ENCODE assay signal across 8 cellular contexts in the genomic region with DNA sequence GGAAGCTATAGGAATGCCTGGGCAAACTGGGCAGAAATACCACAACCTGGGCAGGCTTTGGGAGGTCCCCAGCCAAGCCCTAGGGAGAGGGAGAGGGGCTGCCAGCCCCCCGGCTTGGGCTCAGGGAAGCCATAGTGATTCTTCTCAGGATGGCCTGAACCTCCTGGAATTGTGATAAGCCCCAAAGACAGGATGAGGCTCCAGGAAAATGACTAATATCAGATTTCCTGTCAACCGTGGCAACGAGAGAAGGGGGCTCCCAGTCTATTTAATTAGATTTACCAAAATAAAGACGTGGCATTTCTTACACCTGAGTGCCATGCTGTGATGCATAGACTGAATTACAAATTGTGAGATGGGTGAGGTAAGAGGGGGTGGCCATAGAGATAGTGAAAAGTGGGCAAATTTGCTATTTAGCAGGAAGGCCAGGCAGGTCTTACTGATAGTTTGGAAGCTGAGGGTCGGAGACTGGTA. TPM values are rescaled to one million over a fixed set of nuclear protein-coding genes. Genes with fewer than 3 reads are reported as not detected.
DNase-seq lines count a peak whose midpoint lies in the region; ATAC-seq, FAIRE-seq and TF ChIP-seq lines count a peak whose summit lies in the region.

No MANE protein-coding gene starts in this region.

- peak overlapping the region; percentile 85 to 88 for H3K4me3 Mint-ChIP-seq in effector memory CD8-positive, alpha-beta T cell
- H3K4me3 Mint-ChIP-seq in natural killer cell treated with Interleukin-12 subunit alpha and Interleukin-12 subunit beta and Interleukin-15 and Interleukin-18, amount 100 ng/mL, for 72 hours, result peak overlapping the region; percentile 84

- TF ChIP-seq CTCF in AG10803 (conservative IDR thresholded peaks at IDR 0.05; ENCODE audit: low read length), result no peak

- peaks cover 0 to 17% of the 10 kb centered on the region in 2 donors for H3K27me3 Mint-ChIP-seq in effector memory CD8-positive, alpha-beta T cell
- peaks cover 4 to 7% of the 10 kb centered on the region in 2 donors for H3K27me3 Mint-ChIP-seq in natural killer cell treated with Interleukin-12 subunit alpha and Interleukin-12 subunit beta and Interleukin-15 and Interleukin-18, amount 100 ng/mL, for 72 hours

- no peaks in the 10 kb centered on the region for H3K36me3 Mint-ChIP-seq in effector memory CD8-positive, alpha-beta T cell (ENCODE audit: insufficient read depth)
- no peaks in the 10 kb centered on the region for H3K36me3 Mint-ChIP-seq in natural killer cell treated with Interleukin-12 subunit alpha and Interleukin-12 subunit beta and Interleukin-15 and Interleukin-18, amount 100 ng/mL, for 72 hours

- H3K9me3 ChIP-seq in MG63, result no peaks in the 10 kb centered on the region

- H3K36me3 ChIP-seq in MG63, result peaks cover under 1% of the 10 kb centered on the region

- DNase-seq in AG10803 (ENCODE audit: low read depth) (no peak), MG63 (no peak), RCC 7860 (ENCODE audit: low spot score) (no peak), COLO829 (ENCODE audit: low spot score) (no peak)
- DNase-seq in effector memory CD8-positive, alpha-beta T cell, result no peak
- DNase-seq in natural killer cell treated with Interleukin-12 subunit alpha and Interleukin-12 subunit beta and Interleukin-15 and Interleukin-18, amount 100 ng/mL, for 72 hours (ENCODE audit: low spot score), result no peak

- H3K4me1 Mint-ChIP-seq in effector memory CD8-positive, alpha-beta T cell (ENCODE audit: low read depth in 2 of 2), result peaks cover 13 to 15% of the 10 kb centered on the region in 2 donors
- peaks cover 13 to 14% of the 10 kb centered on the region in 2 donors for H3K4me1 Mint-ChIP-seq in natural killer cell treated with Interleukin-12 subunit alpha and Interleukin-12 subunit beta and Interleukin-15 and Interleukin-18, amount 100 ng/mL, for 72 hours (ENCODE audit: low read depth in 2 of 2)

- peak overlapping the region; percentile 67 to 79 for H3K27ac Mint-ChIP-seq in effector memory CD8-positive, alpha-beta T cell
- peak overlapping the region; percentile 79 to 90 for H3K27ac Mint-ChIP-seq in natural killer cell treated with Interleukin-12 subunit alpha and Interleukin-12 subunit beta and Interleukin-15 and Interleukin-18, amount 100 ng/mL, for 72 hours

- FAIRE-seq in RCC 7860 (lab: Jason Lieb, UNC), result no peak

- H3K4me3 ChIP-seq in AG10803 (ENCODE audit: low read length) (peak overlapping the region; percentile 63), MG63 (peak overlapping the region; percentile 82)

- H3K9me3 Mint-ChIP-seq in effector memory CD8-positive, alpha-beta T cell, result no peaks in the 10 kb centered on the region
- no peaks in the 10 kb centered on the region for H3K9me3 Mint-ChIP-seq in natural killer cell treated with Interleukin-12 subunit alpha and Interleukin-12 subunit beta and Interleukin-15 and Interleukin-18, amount 100 ng/mL, for 72 hours

- no peaks in the 10 kb centered on the region for H3K27me3 ChIP-seq in MG63

- peak; percentile 14 for ATAC-seq in effector memory CD8-positive, alpha-beta T cell (replicated peaks)
- peak; percentile 3 to 34 for ATAC-seq in natural killer cell treated with Interleukin-12 subunit alpha and Interleukin-12 subunit beta and Interleukin-15 and Interleukin-18, amount 100 ng/mL, for 72 hours
- no peak for ATAC-seq in GM21717 (IDR thresholded peaks at IDR 0.05; ENCODE audit: unreplicated experiment)
- no peak for ATAC-seq in HG02571 (IDR thresholded peaks at IDR 0.05; ENCODE audit: unreplicated experiment)

RNA-seq across cellular contexts. Expression of a gene that starts 20.4 kb away (rescaled TPM):
- 1,157 and 1,275 TPM in 2 replicates for total RNA-seq in MG63 (2014; rRNA removed; shearing (Covaris generic); ENCODE audit: low replicate concordance)
- 1 to 10 TPM; 4.4 to 6.4 TPM for total RNA-seq in natural killer cell treated with Interleukin-12 subunit alpha and Interleukin-12 subunit beta and Interleukin-15 and Interleukin-18, amount 100 ng/mL, for 72 hours

RNA-seq across cellular contexts. Expression of a gene that starts 56.8 kb away (rescaled TPM):
- 15.2 and 16.2 TPM in 2 replicates for total RNA-seq in MG63 (2014; rRNA removed; shearing (Covaris generic); ENCODE audit: low replicate concordance)
- total RNA-seq in natural killer cell treated with Interleukin-12 subunit alpha and Interleukin-12 subunit beta and Interleukin-15 and Interleukin-18, amount 100 ng/mL, for 72 hours, result 10 to 100 TPM in 1 of 2 donors, 1 to 10 TPM in 1; 7.2 to 28.2 TPM

Comparison
In these comparisons a context has a peak if more than half of its experiments do, and no peak if none do; other contexts are left out.
1. ATAC-seq: peak in effector memory CD8-positive, alpha-beta T cell (single experiment) and natural killer cell treated with Interleukin-12 subunit alpha and Interleukin-12 subunit beta and Interleukin-15 and Interleukin-18, amount 100 ng/mL, for 72 hours (2 of 2); none in GM21717 (single experiment) and HG02571 (single experiment).
2. RNA of a gene that starts 20.4 kb away (total RNA-seq): 1,157 to 1,275 TPM in MG63; 4.4 to 6.4 TPM in natural killer cell treated with Interleukin-12 subunit alpha and Interleukin-12 subunit beta and Interleukin-15 and Interleukin-18, amount 100 ng/mL, for 72 hours; every median in the first group is over 100 times any median in the second.